ENCODE assay signal across 15 cellular contexts in the genomic region with DNA sequence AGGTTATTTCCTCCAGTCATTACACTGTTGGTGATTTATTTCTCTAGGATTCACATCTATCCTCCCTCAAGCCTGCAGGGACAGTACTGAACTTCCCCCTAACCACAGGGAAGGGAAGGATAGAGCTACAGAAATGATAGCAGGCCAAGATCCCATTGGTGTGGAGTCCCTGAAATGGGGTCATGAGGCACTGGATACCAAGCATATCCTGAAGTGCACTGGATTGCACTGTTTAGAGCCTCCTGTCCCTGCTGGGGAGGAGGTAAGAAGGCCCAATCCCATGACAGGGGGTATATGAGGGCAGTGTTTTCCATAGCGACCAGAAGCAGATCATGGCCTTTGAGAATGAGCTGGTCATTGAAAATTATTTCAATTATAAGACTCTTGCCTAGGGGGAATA. TPM values are rescaled to one million over a fixed set of nuclear protein-coding genes. Genes with fewer than 3 reads are reported as not detected.
"Had no signal": no experiment of that assay in that cellular context is flagged by ENCODE, and none has a peak within 500 bp of the region (broad histone marks: within the 10 kb centered on the region; RNA-seq: fewer than 3 reads in every experiment).

No MANE protein-coding gene starts in this region.

- H3K36me3 Mint-ChIP-seq: naive thymus-derived CD4-positive, alpha-beta T cell had no signal

- H3K4me3 Mint-ChIP-seq: endodermal cell; naive thymus-derived CD4-positive, alpha-beta T cell; nephron progenitor cell had no signal

- H3K4me1 ChIP-seq: foreskin keratinocyte had no signal

- H3K27ac ChIP-seq: coronary artery, foreskin keratinocyte had no signal

- H3K4me3 ChIP-seq: coronary artery had no signal

- H3K27me3 ChIP-seq: foreskin keratinocyte had no signal

- H3K4me1 Mint-ChIP-seq: endodermal cell had no signal

- ATAC-seq: foreskin keratinocyte; naive thymus-derived CD4-positive, alpha-beta T cell had no signal

- H3K27ac Mint-ChIP-seq: endodermal cell; naive thymus-derived CD4-positive, alpha-beta T cell; nephron progenitor cell had no signal

- DNase-seq: effector CD4-positive, alpha-beta T cell; endodermal cell; erythroblast; foreskin keratinocyte; head of caudate nucleus; hypothalamus; islet precursor cell; mammary epithelial cell; naive thymus-derived CD4-positive, alpha-beta T cell; nephron progenitor cell; small intestine; stimulated activated CD4-positive, alpha-beta T cell treated with anti-CD3 and anti-CD28 coated beads, Interleukin-12 subunit alpha, Interleukin-12 subunit beta, amount 100 ng/mL, for 4 hours; stimulated activated naive CD4-positive, alpha-beta T cell treated with Interleukin-2 at 50 U/mL for 16 hours; trophoblast cell had no signal

- H3K9me3 Mint-ChIP-seq: endodermal cell, nephron progenitor cell had no signal

RNA-seq across cellular contexts. Expression of gene C1orf21, which starts 56.8 kb away (rescaled TPM):
- polyA plus RNA-seq: naive thymus-derived CD4-positive, alpha-beta T cell had no signal
